Comparison of ENCODE assay signal across 14 cellular contexts in genomic region chr2:119766944-119767343, GRCh38. TPM values are rescaled to one million over a fixed set of nuclear protein-coding genes. Genes with fewer than 3 reads are reported as not detected.
DNase-seq lines count a peak whose midpoint lies in the region; ATAC-seq and TF ChIP-seq lines count a peak whose summit lies in the region.
"Had no signal": no experiment of that assay in that cellular context is flagged by ENCODE, and none has a peak within 500 bp of the region (broad histone marks: within the 10 kb centered on the region; RNA-seq: fewer than 3 reads in every experiment).

No MANE protein-coding gene starts in this region.

- CTCF ChIA-PET in HCT116 (lab: Charles Lee): no interaction called here
- CTCF ChIA-PET in GM10248 (lab: Yijun Ruan, JAX): no interaction called here

- in situ Hi-C loops in gastrocnemius medialis (cut with MboI; ENCODE audit: low sequenced_read_pairs in 4 of 4): loop anchor here in 2 of 4 donors (25.0 kb wide), 2 partner anchors 245 to 395 kb away; partner anchors contain the start of gene EPB41L5 (in 1 of the 2)

- TF ChIP-seq RAD21 in HCT116 (IDR thresholded peaks at IDR 0.05; ENCODE audit: low read depth): no peak

- H3K4me1 ChIP-seq in heart left ventricle: peaks cover 0 to 74% (median 21%) of the 10 kb centered on the region in 12 donors
- H3K4me1 ChIP-seq in right atrium auricular region: peaks cover 0 to 28% of the 10 kb centered on the region in 2 donors
- peaks cover 0 to 1% of the 10 kb centered on the region in 2 experiments; a peak in 1 of 4 replicates for H3K4me1 ChIP-seq in HCT116 (ENCODE audit: control insufficient read depth in 1 of 2, insufficient read depth in 2 of 2, low read length in 2 of 2)
- H3K4me1 ChIP-seq in gastrocnemius medialis: peaks cover 57 to 68% of the 10 kb centered on the region in 2 donors

- no peak overlapping the region for H2AFZ ChIP-seq in HCT116 (ENCODE audit: low read depth, low read length, poor library complexity, severe bottlenecking)

- H3K27ac ChIP-seq in heart left ventricle: peak overlapping the region in 1 of 12 donors; percentile 53
- no peak overlapping the region for H3K27ac ChIP-seq in right atrium auricular region
- no peak overlapping the region for H3K27ac ChIP-seq in HCT116 (ENCODE audit: low read depth, low read length)
- H3K27ac ChIP-seq in gastrocnemius medialis: peak overlapping the region in 3 of 4 donors; percentile 7 to 67 (median 14)

- TF ChIP-seq POLR2A in heart left ventricle (IDR thresholded peaks at IDR 0.05) (no peak), HCT116 (IDR thresholded peaks at IDR 0.05; ENCODE audit: borderline replicate concordance, extremely low read depth, insufficient read depth, insufficient read length) (no peak), gastrocnemius medialis (IDR thresholded peaks at IDR 0.05) (no peak)

- WGBS in heart left ventricle, 4 donors: 76 to 79% (median 77%) methylated on average over 5 of the region's 5 CpGs

- H3K27me3 ChIP-seq in heart left ventricle: no peaks in the 10 kb centered on the region
- no peaks in the 10 kb centered on the region for H3K27me3 ChIP-seq in right atrium auricular region
- no peaks in the 10 kb centered on the region for H3K27me3 ChIP-seq in HCT116 (ENCODE audit: insufficient read depth, low read length)
- H3K27me3 ChIP-seq in gastrocnemius medialis: no peaks in the 10 kb centered on the region

- POLR2A ChIA-PET in HCT116 (lab: Charles Lee): no interaction called here
- POLR2A ChIA-PET in GM10248 (lab: Yijun Ruan, JAX): interaction anchor here (0.6 kb wide), 1 partner anchor 149 kb away, joined by 4 read pairs; no protein-coding TSS in a partner anchor

- H3K4me3 ChIP-seq in heart left ventricle: no peak overlapping the region
- H3K4me3 ChIP-seq in right atrium auricular region: no peak overlapping the region
- H3K4me3 ChIP-seq in HCT116 (replicated peaks in 1 of 2; ENCODE audit: low read depth in 1 of 2, low read length in 2 of 2): no peak overlapping the region
- H3K4me3 ChIP-seq in gastrocnemius medialis: no peak overlapping the region

- H3K9me2 ChIP-seq in HCT116 (ENCODE audit: insufficient read depth): no peaks in the 10 kb centered on the region

- peak in 2 of 5 donors; percentile 25 to 32 for DNase-seq in heart left ventricle
- DNase-seq in right atrium auricular region (ENCODE audit: low spot score): no peak
- DNase-seq in HCT116 (ENCODE audit: low read depth, low spot score): no peak
- peak; percentile 43 for DNase-seq in cerebellar cortex (ENCODE audit: low spot score)
- peak in 1 of 2 donors; percentile 18 for DNase-seq in gastrocnemius medialis
- DNase-seq in NOMO-1 treated with dmso at 0.1 percent for 144 hours (lab: John Stamatoyannopoulos, UW; ENCODE audit: unreplicated experiment): no peak
- no peak for DNase-seq in SW480 (ENCODE audit: low spot score)
- DNase-seq in GM10248 (ENCODE audit: extremely low spot score): no peak
- DNase-seq: C1 segment of cervical spinal cord, DMS153, KBM-7, NCI-H1436 treated with DMSO at 0.1 percent for 48 hours, NCI-H2081, NCI-H510A treated with DMSO at 0.1 percent for 48 hours had no signal

- H3K36me3 ChIP-seq in heart left ventricle (no peaks in the 10 kb centered on the region), right atrium auricular region (no peaks in the 10 kb centered on the region), HCT116 (ENCODE audit: control insufficient read depth in 1 of 2, insufficient read depth in 2 of 2, low read length in 2 of 2) (no peaks in the 10 kb centered on the region), gastrocnemius medialis (no peaks in the 10 kb centered on the region)

- H3K79me2 ChIP-seq in HCT116 (ENCODE audit: insufficient read depth, low read length): peaks cover 96% of the 10 kb centered on the region

- TF ChIP-seq CTCF in heart left ventricle (IDR thresholded peaks at IDR 0.05) (peak in 1 of 12 donors; percentile 14), right atrium auricular region (IDR thresholded peaks at IDR 0.05) (peak in 1 of 2 donors; percentile 16), HCT116 (IDR thresholded peaks at IDR 0.05 in 2 of 3, conservative IDR thresholded peaks at IDR 0.05 in 1 of 3; ENCODE audit: borderline replicate concordance in 1 of 3, insufficient read depth in 1 of 3, low read depth in 2 of 3, low read length in 2 of 3) (peak in 2 of 3 experiments; percentile 13 to 28; a peak in 2 of 6 replicates), gastrocnemius medialis (IDR thresholded peaks at IDR 0.05 in 4 of 5, conservative IDR thresholded peaks at IDR 0.05 in 1 of 5) (peak in 1 of 5 experiments; percentile 23), GM10248 (IDR thresholded peaks at IDR 0.05; ENCODE audit: control extremely low read depth, extremely low read depth, low read depth, missing control alignments) (no peak)

- RAD21 ChIA-PET in HCT116 (lab: Charles Lee; ENCODE audit: low non-redundant PET in 1 of 2, low total read pairs in 2 of 2, uncharacterized antibody in 2 of 2, unreplicated experiment in 2 of 2): no interaction called here

- BruUV-seq in HCT116 (replicated peaks; lab: Mats Ljungman, UMichigan): no TSS peak

- H4K20me1 ChIP-seq in HCT116 (ENCODE audit: insufficient read depth): no peaks in the 10 kb centered on the region

- H3K4me2 ChIP-seq in HCT116 (ENCODE audit: low read length): no peak overlapping the region

- ATAC-seq in heart left ventricle: peak; percentile 56 to 64 (median 60)
- no peak for ATAC-seq in HCT116
- peak; percentile 83 for ATAC-seq in gastrocnemius medialis

- H3K9me3 ChIP-seq in heart left ventricle (no peaks in the 10 kb centered on the region), right atrium auricular region (no peaks in the 10 kb centered on the region), HCT116 (ENCODE audit: control insufficient read depth in 1 of 2, insufficient read depth in 1 of 2, low read depth in 1 of 2, low read length in 2 of 2) (no peaks in the 10 kb centered on the region), gastrocnemius medialis (no peaks in the 10 kb centered on the region)

- intact Hi-C loops in heart left ventricle (cut with DNase I) (loop anchor here in 1 of 10 donors (10.0 kb wide), 1 partner anchor 402 kb away; the partner anchor contains the start of genes C2orf76 and DBI), HCT116 (cut with micrococcal nuclease) (no loop called here), gastrocnemius medialis (cut with DNase I; ENCODE audit: low total_unique reads) (loop anchor here (10.0 kb wide), 1 partner anchor 402 kb away; the partner anchor contains the start of genes C2orf76 and DBI)

- no peak overlapping the region for H3K9ac ChIP-seq in HCT116 (ENCODE audit: low read length)

TF ChIP-seq in HCT116, 20 proteins besides CTCF, POLR2A, EP300 and RAD21 (continues in another document):
- TF ChIP-seq, protein P1, sequence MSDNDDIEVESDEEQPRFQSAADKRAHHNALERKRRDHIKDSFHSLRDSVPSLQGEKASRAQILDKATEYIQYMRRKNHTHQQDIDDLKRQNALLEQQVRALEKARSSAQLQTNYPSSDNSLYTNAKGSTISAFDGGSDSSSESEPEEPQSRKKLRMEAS (IDR thresholded peaks at IDR 0.05): no peak
- TF ChIP-seq SRF (IDR thresholded peaks at IDR 0.05; ENCODE audit: low read depth): no peak
- no peak for TF ChIP-seq ZFX (IDR thresholded peaks at IDR 0.05)
- TF ChIP-seq, protein P2, sequence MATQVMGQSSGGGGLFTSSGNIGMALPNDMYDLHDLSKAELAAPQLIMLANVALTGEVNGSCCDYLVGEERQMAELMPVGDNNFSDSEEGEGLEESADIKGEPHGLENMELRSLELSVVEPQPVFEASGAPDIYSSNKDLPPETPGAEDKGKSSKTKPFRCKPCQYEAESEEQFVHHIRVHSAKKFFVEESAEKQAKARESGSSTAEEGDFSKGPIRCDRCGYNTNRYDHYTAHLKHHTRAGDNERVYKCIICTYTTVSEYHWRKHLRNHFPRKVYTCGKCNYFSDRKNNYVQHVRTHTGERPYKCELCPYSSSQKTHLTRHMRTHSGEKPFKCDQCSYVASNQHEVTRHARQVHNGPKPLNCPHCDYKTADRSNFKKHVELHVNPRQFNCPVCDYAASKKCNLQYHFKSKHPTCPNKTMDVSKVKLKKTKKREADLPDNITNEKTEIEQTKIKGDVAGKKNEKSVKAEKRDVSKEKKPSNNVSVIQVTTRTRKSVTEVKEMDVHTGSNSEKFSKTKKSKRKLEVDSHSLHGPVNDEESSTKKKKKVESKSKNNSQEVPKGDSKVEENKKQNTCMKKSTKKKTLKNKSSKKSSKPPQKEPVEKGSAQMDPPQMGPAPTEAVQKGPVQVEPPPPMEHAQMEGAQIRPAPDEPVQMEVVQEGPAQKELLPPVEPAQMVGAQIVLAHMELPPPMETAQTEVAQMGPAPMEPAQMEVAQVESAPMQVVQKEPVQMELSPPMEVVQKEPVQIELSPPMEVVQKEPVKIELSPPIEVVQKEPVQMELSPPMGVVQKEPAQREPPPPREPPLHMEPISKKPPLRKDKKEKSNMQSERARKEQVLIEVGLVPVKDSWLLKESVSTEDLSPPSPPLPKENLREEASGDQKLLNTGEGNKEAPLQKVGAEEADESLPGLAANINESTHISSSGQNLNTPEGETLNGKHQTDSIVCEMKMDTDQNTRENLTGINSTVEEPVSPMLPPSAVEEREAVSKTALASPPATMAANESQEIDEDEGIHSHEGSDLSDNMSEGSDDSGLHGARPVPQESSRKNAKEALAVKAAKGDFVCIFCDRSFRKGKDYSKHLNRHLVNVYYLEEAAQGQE (IDR thresholded peaks at IDR 0.05; ENCODE audit: low read depth): no peak
- no peak for TF ChIP-seq ELF1 (IDR thresholded peaks at IDR 0.05; ENCODE audit: borderline replicate concordance, low read depth)
- no peak for TF ChIP-seq ZBTB33 (IDR thresholded peaks at IDR 0.05; ENCODE audit: extremely low read depth, insufficient replicate concordance, low read length)
- TF ChIP-seq EGR1 (IDR thresholded peaks at IDR 0.05; ENCODE audit: low read depth): no peak

RNA-seq across cellular contexts. Expression of gene PTPN4, which starts 7.2 kb away (rescaled TPM):
- 10 to 100 TPM; 21.2 to 49.0 (median 43.6) TPM for total RNA-seq in heart left ventricle
- polyA plus RNA-seq in heart left ventricle: 1 to 10 TPM; 3.6 to 4.7 TPM
- 10 to 100 TPM; 23.7 to 44.1 TPM for total RNA-seq in right atrium auricular region
- 38.4 TPM for total RNA-seq in HCT116 (2021; ENCODE audit: unreplicated experiment)
- polyA plus RNA-seq in HCT116 (2012): 10.5 and 11.8 TPM in 2 replicates
- total RNA-seq in gastrocnemius medialis: 10 to 100 TPM; 12.7 to 37.8 (median 33.5) TPM

Comparison
In these comparisons a context has a peak if more than half of its experiments do, and no peak if none do; other contexts are left out.
1. H3K27ac ChIP-seq: peak in gastrocnemius medialis (3 of 4); none in right atrium auricular region (0 of 2) and HCT116 (single experiment).